8 cellular contexts compared by ENCODE assay signal in genomic region chr1:110084226-110085078, GRCh38. TPM values are rescaled to one million over a fixed set of nuclear protein-coding genes. Genes with fewer than 3 reads are reported as not detected.
A peak's percentile ranks its signal among the peaks of the same experiment; 100 is the strongest.
DNase-seq lines count a peak whose midpoint lies in the region; ATAC-seq and TF ChIP-seq lines count a peak whose summit lies in the region.

No MANE protein-coding gene starts in this region.

- H3K79me2 ChIP-seq in SK-N-SH (ENCODE audit: insufficient read depth), result no peaks in the 10 kb centered on the region

- peaks cover 21 to 38% of the 10 kb centered on the region in 2 donors for H3K27me3 ChIP-seq in duodenal mucosa (ENCODE audit: control insufficient read depth in 1 of 2, insufficient read depth in 2 of 2, low read length in 2 of 2)
- H3K27me3 ChIP-seq in lung (ENCODE audit: control insufficient read depth, insufficient read depth), result no peaks in the 10 kb centered on the region
- H3K27me3 ChIP-seq in SK-N-SH (ENCODE audit: insufficient read depth), result no peaks in the 10 kb centered on the region

- POLR2A ChIA-PET in SK-N-SH (lab: Yijun Ruan, JAX), result no interaction called here

- CTCF ChIA-PET in SK-N-SH (lab: Yijun Ruan, JAX), result interaction anchor here (1.3 to 51.7 kb wide), 2 partner anchors 22 to 35 kb away, joined by 6 to 1768 read pairs; partner anchors contain the start of gene STRIP1

- no peak overlapping the region for H2AFZ ChIP-seq in SK-N-SH (ENCODE audit: low read depth)

- no peak overlapping the region for H3K27ac ChIP-seq in duodenal mucosa (ENCODE audit: low read depth, low read length)
- peak overlapping the region in 1 of 2 donors; percentile 60 for H3K27ac ChIP-seq in lung (ENCODE audit: low read depth in 1 of 2, low read length in 1 of 2)
- H3K27ac ChIP-seq in SK-N-SH (ENCODE audit: low read depth in 2 of 2, low read length in 1 of 2), result no peak overlapping the region

- H3K9ac ChIP-seq in duodenal mucosa (ENCODE audit: low read depth in 1 of 2, low read length in 2 of 2), result peak overlapping the region; percentile 46 to 57
- H3K9ac ChIP-seq in SK-N-SH, result no peak overlapping the region

- no peak overlapping the region for H3K4me2 ChIP-seq in SK-N-SH

- H3K9me3 ChIP-seq in duodenal mucosa (ENCODE audit: control insufficient read depth in 1 of 2, low read length in 2 of 2), result no peaks in the 10 kb centered on the region
- H3K9me3 ChIP-seq in lung (ENCODE audit: control insufficient read depth in 2 of 2, insufficient read depth in 1 of 2, low read length in 1 of 2), result no peaks in the 10 kb centered on the region
- H3K9me3 ChIP-seq in SK-N-SH, result no peaks in the 10 kb centered on the region

- DNase-seq in GM12865 (ENCODE audit: low read depth) (peak; percentile 59), OCI-M1 (lab: John Stamatoyannopoulos, UW) (peak; percentile 74), lung (ENCODE audit: low spot score) (peak; percentile 52), stromal cell of bone marrow (ENCODE audit: low read depth) (peak; percentile 21), SK-N-SH (no peak)
- no peak for DNase-seq in effector CD8-positive, alpha-beta T cell (lab: John Stamatoyannopoulos, UW)

- no peaks in the 10 kb centered on the region for H3K36me3 ChIP-seq in duodenal mucosa (ENCODE audit: control insufficient read depth in 1 of 2, insufficient read depth in 2 of 2, low read length in 2 of 2)
- H3K36me3 ChIP-seq in lung (ENCODE audit: control insufficient read depth in 2 of 2, insufficient read depth in 2 of 2, low read length in 2 of 2), result no peaks in the 10 kb centered on the region
- H3K36me3 ChIP-seq in SK-N-SH (replicated peaks in 1 of 2; ENCODE audit: control insufficient read depth in 1 of 2, insufficient read depth in 2 of 2, low read length in 1 of 2), result no peaks in the 10 kb centered on the region

- 3 to 4% methylated on average over 72 of the region's 72 CpGs for WGBS in lung, 2 donors
- 79% methylated on average over 43 of the region's 72 CpGs for WGBS in SK-N-SH (ENCODE audit: low lambda C conversion rate)

- TF ChIP-seq EP300 in SK-N-SH (IDR thresholded peaks at IDR 0.05; ENCODE audit: borderline replicate concordance in 1 of 2, low read depth in 1 of 2, low read length in 1 of 2), result no peak

- H4K20me1 ChIP-seq in SK-N-SH (ENCODE audit: insufficient read depth), result no peaks in the 10 kb centered on the region

- H3K4me3 ChIP-seq in GM12865 (ENCODE audit: low read depth, low read length) (peak overlapping the region; percentile 58), duodenal mucosa (ENCODE audit: low read depth in 1 of 2, low read length in 2 of 2) (peak overlapping the region; percentile 72 to 75), lung (peak overlapping the region; percentile 52), SK-N-SH (ENCODE audit: low read depth in 2 of 2, low read length in 1 of 2) (no peak overlapping the region; a peak in 1 of 4 replicates)

- H3K4me1 ChIP-seq in duodenal mucosa (ENCODE audit: control insufficient read depth in 1 of 2, insufficient read depth in 2 of 2, low read length in 2 of 2) (peaks cover 12 to 18% of the 10 kb centered on the region in 2 donors), lung (ENCODE audit: control insufficient read depth in 2 of 2, insufficient read depth in 2 of 2, low read length in 2 of 2) (peaks cover 0 to 8% of the 10 kb centered on the region in 2 donors), SK-N-SH (ENCODE audit: control insufficient read depth in 1 of 2, insufficient read depth in 2 of 2, low read depth in 1 of 2, low read length in 1 of 2) (peaks cover 0 to 38% of the 10 kb centered on the region in 2 experiments; a peak in 1 of 4 replicates)

- no peaks in the 10 kb centered on the region for H3F3A ChIP-seq in SK-N-SH (replicated peaks; ENCODE audit: insufficient read depth)

- ATAC-seq in lung (ENCODE audit: insufficient read depth, low FRiP score) (peak; percentile 68), GM19328 (IDR thresholded peaks at IDR 0.05; ENCODE audit: unreplicated experiment) (no peak)

- no peaks in the 10 kb centered on the region for H3K9me2 ChIP-seq in SK-N-SH

- TF ChIP-seq RAD21 in SK-N-SH (IDR thresholded peaks at IDR 0.05; ENCODE audit: low read length), result no peak

- TF ChIP-seq CTCF in GM12865 (IDR thresholded peaks at IDR 0.05; ENCODE audit: insufficient read depth, low read depth, low read length, missing control alignments) (no peak), lung (IDR thresholded peaks at IDR 0.05; ENCODE audit: control extremely low read depth, extremely low read depth) (no peak), SK-N-SH (IDR thresholded peaks at IDR 0.05) (no peak)

TF ChIP-seq in SK-N-SH, 30 proteins besides CTCF, POLR2A, EP300 and RAD21:
- TF ChIP-seq ELF1 (IDR thresholded peaks at IDR 0.05), result no peak
- no peak for TF ChIP-seq SMC3 (IDR thresholded peaks at IDR 0.05; ENCODE audit: low read depth, low read length)
- no peak for TF ChIP-seq TCF12 (IDR thresholded peaks at IDR 0.05)
- TF ChIP-seq NRF1 (IDR thresholded peaks at IDR 0.05; ENCODE audit: low read depth, low read length), result no peak
- TF ChIP-seq FOXM1 (IDR thresholded peaks at IDR 0.05; ENCODE audit: low read depth), result no peak
- no peak for TF ChIP-seq TAF1 (IDR thresholded peaks at IDR 0.05; ENCODE audit: borderline replicate concordance, low read depth, low read length)
- no peak for TF ChIP-seq SIN3A (IDR thresholded peaks at IDR 0.05; ENCODE audit: borderline replicate concordance, low read depth, low read length)

RNA-seq across cellular contexts. Expression of gene ALX3, which starts 14.0 kb away (rescaled TPM):
- total RNA-seq in lung, result not detected
- under 1 TPM; 0.13 to 0.16 TPM for polyA plus RNA-seq in lung
- polyA plus RNA-seq in SK-N-SH (2012; rRNA removed), result not detected in 2 replicates
- polyA plus RNA-seq in SK-N-SH (2012; cell fraction: cytosol; rRNA removed), result not detected in 2 replicates
- polyA plus RNA-seq in SK-N-SH (2012; cell fraction: nucleus; rRNA removed), result not detected in 2 replicates

RNA-seq across cellular contexts. Expression of gene UBL4B, which starts 27.8 kb away (rescaled TPM):
- total RNA-seq in lung, result not detected
- polyA plus RNA-seq in lung, result not detected
- not detected in 2 replicates for polyA plus RNA-seq in SK-N-SH (2012; rRNA removed)
- polyA plus RNA-seq in SK-N-SH (2012; cell fraction: cytosol; rRNA removed), result not detected in 2 replicates
- 0.06 TPM in 1 of 2 replicates, not detected in the other for polyA plus RNA-seq in SK-N-SH (2012; cell fraction: nucleus; rRNA removed)

RNA-seq across cellular contexts. Expression of gene STRIP1, which starts 50.0 kb away (rescaled TPM):
- 10 to 100 TPM; 36.1 to 68.2 TPM for total RNA-seq in lung
- 10 to 100 TPM; 11.7 to 20.8 TPM for polyA plus RNA-seq in lung
- 34.6 and 46.3 TPM in 2 replicates for polyA plus RNA-seq in SK-N-SH (2012; rRNA removed)
- 19.4 and 26.7 TPM in 2 replicates for polyA plus RNA-seq in SK-N-SH (2012; cell fraction: cytosol; rRNA removed)
- polyA plus RNA-seq in SK-N-SH (2012; cell fraction: nucleus; rRNA removed), result 103 and 120 TPM in 2 replicates

Comparison
In these comparisons a context has a peak if more than half of its experiments do, and no peak if none do; other contexts are left out.
1. DNase-seq: peak in GM12865 (single experiment), OCI-M1 (single experiment), lung (single experiment) and stromal cell of bone marrow (single experiment); none in effector CD8-positive, alpha-beta T cell (single experiment) and SK-N-SH (single experiment).
2. H3K4me3 ChIP-seq: peak in GM12865 (single experiment), duodenal mucosa (2 of 2) and lung (single experiment); none in SK-N-SH (0 of 2).